ENCODE assay signal across 8 cellular contexts in genomic region chr2:43220229-43220981, GRCh38. TPM values are rescaled to one million over a fixed set of nuclear protein-coding genes. Genes with fewer than 3 reads are reported as not detected.
DNase-seq lines count a peak whose midpoint lies in the region; ATAC-seq, FAIRE-seq and TF ChIP-seq lines count a peak whose summit lies in the region.

No MANE protein-coding gene starts in this region.

- no peak for FAIRE-seq in RCC 7860 (lab: Jason Lieb, UNC)

- dilution Hi-C loops in IMR-90 (cut with HindIII; ENCODE audit: low sequenced_read_pairs, unreplicated experiment) = no loop called here

- peak overlapping the region; percentile 76 for H3K18ac ChIP-seq in IMR-90 (ENCODE audit: low read depth, low read length)

- peak; percentile 51 for DNase-seq in AG10803 (ENCODE audit: low read depth)
- DNase-seq in IMR-90 = peak; percentile 42
- no peak for DNase-seq in body of pancreas
- peak; percentile 29 to 79 for DNase-seq in lung microvascular endothelial cell (ENCODE audit: low read depth in 2 of 2)
- no peak for DNase-seq in upper lobe of left lung
- DNase-seq in OCI-M1 (lab: John Stamatoyannopoulos, UW) = no peak
- no peak for DNase-seq in RCC 7860 (ENCODE audit: low spot score)

- H3K9me3 ChIP-seq in IMR-90 (ENCODE audit: control insufficient read depth, insufficient read depth, low read length) (no peaks in the 10 kb centered on the region), body of pancreas (no peaks in the 10 kb centered on the region), upper lobe of left lung (no peaks in the 10 kb centered on the region)

- H2BK5ac ChIP-seq in IMR-90 (ENCODE audit: low read depth, low read length, poor library complexity, severe bottlenecking) = peak overlapping the region; percentile 98

- H3K36me3 ChIP-seq in IMR-90 (ENCODE audit: control insufficient read depth, insufficient read depth, low read length) (peaks cover 24% of the 10 kb centered on the region), body of pancreas (replicated peaks in 1 of 2; ENCODE audit: insufficient read depth in 1 of 2, low read depth in 2 of 2) (peaks cover 0 to 8% of the 10 kb centered on the region in 2 donors), upper lobe of left lung (peaks cover 6 to 31% (median 15%) of the 10 kb centered on the region in 4 donors)

- TF ChIP-seq CTCF in AG10803 (conservative IDR thresholded peaks at IDR 0.05; ENCODE audit: low read length) = no peak
- TF ChIP-seq CTCF in IMR-90 (conservative IDR thresholded peaks at IDR 0.05; ENCODE audit: low read depth, low read length) = no peak
- TF ChIP-seq CTCF in body of pancreas (IDR thresholded peaks at IDR 0.05) = no peak
- no peak for TF ChIP-seq CTCF in upper lobe of left lung (IDR thresholded peaks at IDR 0.05)

- H3K79me1 ChIP-seq in IMR-90 (ENCODE audit: low read depth in 1 of 2, low read length in 2 of 2) = peaks cover 7 to 20% of the 10 kb centered on the region in 2 experiments

- peak overlapping the region; percentile 63 for H2AK5ac ChIP-seq in IMR-90 (ENCODE audit: low read depth, low read length)

- peak overlapping the region; percentile 94 for H2BK120ac ChIP-seq in IMR-90 (ENCODE audit: low read depth, low read length)

- peak overlapping the region; percentile 82 for H3K9ac ChIP-seq in IMR-90 (ENCODE audit: low read depth, low read length)

- no peaks in the 10 kb centered on the region for H3K27me3 ChIP-seq in IMR-90 (ENCODE audit: control insufficient read depth, insufficient read depth, low read length)
- H3K27me3 ChIP-seq in body of pancreas = no peaks in the 10 kb centered on the region
- H3K27me3 ChIP-seq in upper lobe of left lung = no peaks in the 10 kb centered on the region

- peaks cover 22% of the 10 kb centered on the region for H3K4me1 ChIP-seq in IMR-90 (ENCODE audit: control insufficient read depth, insufficient read depth, low read length)
- peaks cover 58% of the 10 kb centered on the region for H3K4me1 ChIP-seq in body of pancreas
- peaks cover 52 to 74% (median 61%) of the 10 kb centered on the region in 4 donors for H3K4me1 ChIP-seq in upper lobe of left lung

- CTCF ChIA-PET in IMR-90 (lab: Yijun Ruan, JAX) = interaction anchor here (0.5 to 1.5 kb wide), 3 partner anchors 132 to 321 kb away, joined by 3 to 4 read pairs (median 3); no protein-coding TSS in a partner anchor

- H3K4ac ChIP-seq in IMR-90 (ENCODE audit: low read depth, low read length) = peak overlapping the region; percentile 99

- peak overlapping the region; percentile 98 for H3K56ac ChIP-seq in IMR-90 (ENCODE audit: extremely low read depth, insufficient read depth, low read length)

- TF ChIP-seq POLR2A in IMR-90 (IDR thresholded peaks at IDR 0.05; ENCODE audit: low read depth, low read length) (no peak), body of pancreas (IDR thresholded peaks at IDR 0.05) (peak in 2 of 3 donors; percentile 10 to 26), upper lobe of left lung (IDR thresholded peaks at IDR 0.05) (no peak)

- peak overlapping the region; percentile 77 for H4K5ac ChIP-seq in IMR-90 (ENCODE audit: low read depth, low read length)

- TF ChIP-seq RAD21 in IMR-90 (IDR thresholded peaks at IDR 0.05; ENCODE audit: low read length) = no peak

- peak overlapping the region; percentile 75 for H3K4me2 ChIP-seq in IMR-90 (ENCODE audit: low read depth, low read length)

- peaks cover 15% of the 10 kb centered on the region for H3K9me1 ChIP-seq in IMR-90 (ENCODE audit: insufficient read depth, low read length)

- POLR2A ChIA-PET in IMR-90 (lab: Charles Lee; ENCODE audit: unreplicated experiment) = interaction anchor here (0.6 to 1.3 kb wide), 7 partner anchors 8 to 257 kb away, joined by 3 to 6 read pairs (median 3); no protein-coding TSS in a partner anchor

- peak overlapping the region; percentile 97 for H3K23ac ChIP-seq in IMR-90 (ENCODE audit: low read depth, low read length)

- H4K8ac ChIP-seq in IMR-90 (ENCODE audit: low read depth in 2 of 2, low read length in 2 of 2) = peak overlapping the region; percentile 85 to 95

- H4K20me1 ChIP-seq in IMR-90 (ENCODE audit: insufficient read depth, low read length) = peaks cover 28% of the 10 kb centered on the region

- peak overlapping the region; percentile 97 for H4K91ac ChIP-seq in IMR-90 (ENCODE audit: insufficient read depth, low read depth, low read length)

- H3K4me3 ChIP-seq in AG10803 (ENCODE audit: low read length) (peak overlapping the region; percentile 72), IMR-90 (ENCODE audit: insufficient read depth, low read depth, low read length) (peak overlapping the region; percentile 42), body of pancreas (no peak overlapping the region), upper lobe of left lung (peak overlapping the region in 3 of 4 donors; percentile 35 to 85 (median 72))

- in situ Hi-C loops in IMR-90 (cut with MboI; ENCODE audit: low sequenced_read_pairs) = loop anchor here (10.0 kb wide), 2 partner anchors 146 to 246 kb away; no protein-coding TSS in a partner anchor

- peak overlapping the region; percentile 95 for H2AFZ ChIP-seq in IMR-90 (replicated peaks; ENCODE audit: low read length, poor library complexity)

- H2AK9ac ChIP-seq in IMR-90 (replicated peaks; ENCODE audit: low read depth, low read length, poor library complexity) = peak overlapping the region; percentile 94

- intact Hi-C loops in IMR-90 (cut with micrococcal nuclease) = loop anchor here (2.0 to 5.0 kb wide), 3 partner anchors 62 to 133 kb away; no protein-coding TSS in a partner anchor
- intact Hi-C loops in body of pancreas (cut with DNase I) = no loop called here

- TF ChIP-seq EP300 in upper lobe of left lung (IDR thresholded peaks at IDR 0.05) = no peak

- ATAC-seq in IMR-90 (ENCODE audit: low read depth) (no peak; the same call in 1 of the 2 replicates), body of pancreas (no peak), upper lobe of left lung (ENCODE audit: low FRiP score in 2 of 2) (no peak), GM18520 (IDR thresholded peaks at IDR 0.05; ENCODE audit: unreplicated experiment) (no peak)

- peak overlapping the region; percentile 94 for H3K14ac ChIP-seq in IMR-90 (replicated peaks; ENCODE audit: low read depth, low read length)

- BruUV-seq in IMR-90 (replicated peaks; lab: Mats Ljungman, UMichigan) = no TSS peak

- H2BK15ac ChIP-seq in IMR-90 (ENCODE audit: low read depth, low read length) = peak overlapping the region; percentile 87; the same call in 2 of the 3 replicates

- H3K27ac ChIP-seq in IMR-90 (ENCODE audit: insufficient read depth, low read length) (peak overlapping the region; percentile 98), body of pancreas (peak overlapping the region; percentile 88 to 98 (median 97)), upper lobe of left lung (peak overlapping the region; percentile 99 to 100 (median 99))

- WGBS in IMR-90 (ENCODE audit: extremely low coverage in 2 of 2, insufficient read length in 1 of 2), 2 experiments = 0% methylated on average over 4 of the region's 15 CpGs; no CpG with 5 or more reads in 1 of the 2 experiments
- WGBS in body of pancreas, 2 donors = 7 to 14% methylated on average over 15 of the region's 15 CpGs
- 10 to 11% methylated on average over 15 of the region's 15 CpGs for WGBS in upper lobe of left lung, 2 donors

- peak overlapping the region; percentile 47 for H2BK20ac ChIP-seq in IMR-90 (ENCODE audit: low read depth, low read length)

TF ChIP-seq in IMR-90, 13 proteins besides CTCF, POLR2A, EP300 and RAD21:
- TF ChIP-seq MAZ (IDR thresholded peaks at IDR 0.05; ENCODE audit: borderline replicate concordance, low read depth, low read length) (no peak), USF2 (IDR thresholded peaks at IDR 0.05; ENCODE audit: low read depth, low read length) (no peak), RFX5 (IDR thresholded peaks at IDR 0.05; ENCODE audit: low read depth, low read length) (no peak), MAFK (IDR thresholded peaks at IDR 0.05; ENCODE audit: low read depth, low read length) (no peak), ELK1 (IDR thresholded peaks at IDR 0.05; ENCODE audit: borderline replicate concordance, low read depth, low read length) (no peak), CHD1 (IDR thresholded peaks at IDR 0.05; ENCODE audit: low read depth, low read length) (no peak), RCOR1 (IDR thresholded peaks at IDR 0.05; ENCODE audit: insufficient replicate concordance, low read length) (no peak), SMC3 (IDR thresholded peaks at IDR 0.05; ENCODE audit: low read depth, low read length) (no peak), BHLHE40 (IDR thresholded peaks at IDR 0.05; ENCODE audit: low read depth, low read length) (no peak)

RNA-seq across cellular contexts. Expression of gene ZFP36L2, which starts 6.0 kb away (rescaled TPM):
- total RNA-seq in IMR-90 (2012; rRNA removed) (1.8 and 2.2 TPM in 2 replicates), body of pancreas (100 to 1,000 TPM in 1 of 2 donors, 10 to 100 TPM in 1; 57.1 to 116 TPM), lung microvascular endothelial cell (7.7 and 11.8 TPM in 2 replicates), upper lobe of left lung (100 to 1,000 TPM in 4 of 6 donors, 10 to 100 TPM in 2; 65.4 to 180 (median 127) TPM)
- polyA plus RNA-seq in IMR-90 (2012; rRNA removed) = 20.1 and 20.8 TPM in 2 replicates
- polyA plus RNA-seq in IMR-90 (2012; cell fraction: cytosol; rRNA removed) = 8.6 and 34.8 TPM in 2 replicates
- polyA plus RNA-seq in IMR-90 (2012; cell fraction: nucleus; rRNA removed; ENCODE audit: low replicate concordance) = 19.6 and 31.4 TPM in 2 replicates

Comparison
In these comparisons a context has a peak if more than half of its experiments do, and no peak if none do; other contexts are left out.
1. DNase-seq: peak in AG10803 (single experiment), IMR-90 (single experiment) and lung microvascular endothelial cell (2 of 2); none in body of pancreas (0 of 4), upper lobe of left lung (0 of 2), OCI-M1 (single experiment) and RCC 7860 (single experiment).
2. H3K4me3 ChIP-seq: peak in AG10803 (single experiment), IMR-90 (single experiment) and upper lobe of left lung (3 of 4); none in body of pancreas (0 of 2).
3. POLR2A ChIP-seq: peak in body of pancreas (2 of 3); none in IMR-90 (single experiment) and upper lobe of left lung (0 of 4).
4. Peak in every context shown above with its lines, with median percentiles within 50 percentile points of each other: H3K27ac ChIP-seq.